Comparison of ENCODE assay signal across 14 cellular contexts in genomic region chr1:184836934-184837698, GRCh38.
DNase-seq lines count a peak whose midpoint lies in the region; ATAC-seq, FAIRE-seq and TF ChIP-seq lines count a peak whose summit lies in the region.
"Had no signal": no experiment of that assay in that cellular context is flagged by ENCODE, and none has a peak within 500 bp of the region (broad histone marks: within the 10 kb centered on the region; RNA-seq: fewer than 3 reads in every experiment).

No MANE protein-coding gene starts in this region.

- no peak overlapping the region for H3K4ac ChIP-seq in trophoblast cell (ENCODE audit: low read depth, low read length)

- H3K4me1 ChIP-seq in psoas muscle, result peaks cover 36% of the 10 kb centered on the region
- H3K4me1 ChIP-seq in upper lobe of right lung, result peaks cover 6% of the 10 kb centered on the region
- no peaks in the 10 kb centered on the region for H3K4me1 ChIP-seq in trophoblast cell (ENCODE audit: control insufficient read depth in 1 of 2, insufficient read depth in 2 of 2, low read length in 2 of 2)
- H3K4me1 ChIP-seq: SJSA1 had no signal

- H3K36me3 ChIP-seq in psoas muscle (ENCODE audit: insufficient read depth in 1 of 2, low read depth in 1 of 2) (no peaks in the 10 kb centered on the region), upper lobe of right lung (no peaks in the 10 kb centered on the region), trophoblast cell (ENCODE audit: control insufficient read depth in 1 of 2, insufficient read depth in 2 of 2, low read length in 2 of 2) (no peaks in the 10 kb centered on the region)
- H3K36me3 ChIP-seq: brain microvascular endothelial cell, SJSA1 had no signal

- no peak overlapping the region for H3K23ac ChIP-seq in trophoblast cell (ENCODE audit: low read length)

- no peak overlapping the region for H2AFZ ChIP-seq in trophoblast cell (ENCODE audit: insufficient read depth, low read length, poor library complexity)

- H3K36me3 Mint-ChIP-seq in chondrocyte (ENCODE audit: low read depth), result peaks cover 12% of the 10 kb centered on the region

- H3K4me2 ChIP-seq in trophoblast cell (ENCODE audit: low read length), result no peak overlapping the region

- H2BK120ac ChIP-seq in trophoblast cell (ENCODE audit: insufficient read depth, low read length, poor library complexity), result no peak overlapping the region

- no peak overlapping the region for H2BK5ac ChIP-seq in trophoblast cell (ENCODE audit: low read depth, low read length, poor library complexity)

- H2BK12ac ChIP-seq in trophoblast cell (ENCODE audit: low read length), result no peak overlapping the region

- no peaks in the 10 kb centered on the region for H3K27me3 Mint-ChIP-seq in chondrocyte (ENCODE audit: low read depth)

- H3K9ac ChIP-seq in trophoblast cell (ENCODE audit: low read length), result no peak overlapping the region

- H3K27me3 ChIP-seq in psoas muscle (ENCODE audit: insufficient read depth in 3 of 3, low read length in 2 of 3), result no peaks in the 10 kb centered on the region
- no peaks in the 10 kb centered on the region for H3K27me3 ChIP-seq in upper lobe of right lung
- no peaks in the 10 kb centered on the region for H3K27me3 ChIP-seq in trophoblast cell (ENCODE audit: insufficient read depth, low read length)
- H3K27me3 ChIP-seq: brain microvascular endothelial cell, SJSA1 had no signal

- H2AK5ac ChIP-seq in trophoblast cell (ENCODE audit: low read length), result no peak overlapping the region

- TF ChIP-seq CTCF in chondrocyte (IDR thresholded peaks at IDR 0.05) (no peak), psoas muscle (IDR thresholded peaks at IDR 0.05) (no peak), upper lobe of right lung (IDR thresholded peaks at IDR 0.05) (no peak)

- H3K9me3 ChIP-seq in psoas muscle (no peaks in the 10 kb centered on the region), upper lobe of right lung (no peaks in the 10 kb centered on the region), trophoblast cell (ENCODE audit: insufficient read depth, low read depth, low read length) (no peaks in the 10 kb centered on the region)
- H3K9me3 ChIP-seq: SJSA1 had no signal

- H3K4me3 ChIP-seq in psoas muscle (peak overlapping the region; percentile 2), upper lobe of right lung (no peak overlapping the region), trophoblast cell (ENCODE audit: low read depth, low read length) (no peak overlapping the region)
- H3K4me3 ChIP-seq: SJSA1 had no signal

- no peak overlapping the region for H3K14ac ChIP-seq in trophoblast cell (ENCODE audit: low read length)

- WGBS in psoas muscle, 3 donors, result 21 to 33% (median 25%) methylated on average over 4 of the region's 4 CpGs
- no CpG with 5 or more reads among the region's 4 CpGs for WGBS in trophoblast cell (ENCODE audit: extremely low coverage, insufficient coverage, insufficient read length)

- peaks cover 39% of the 10 kb centered on the region for H3K4me1 Mint-ChIP-seq in chondrocyte (ENCODE audit: low read depth)

- ATAC-seq in HG03354 (IDR thresholded peaks at IDR 0.05; ENCODE audit: poor library complexity, severe bottlenecking, unreplicated experiment) (peak; percentile 66), psoas muscle (peak in 1 of 4 donors; percentile 23), upper lobe of right lung (no peak), HG03439 (IDR thresholded peaks at IDR 0.05; ENCODE audit: unreplicated experiment) (no peak)

- H3K27ac ChIP-seq in psoas muscle, result peak overlapping the region; percentile 81
- H3K27ac ChIP-seq in upper lobe of right lung, result no peak overlapping the region
- H3K27ac ChIP-seq in trophoblast cell (ENCODE audit: low read depth, low read length), result no peak overlapping the region
- H3K27ac ChIP-seq: brain microvascular endothelial cell, SJSA1 had no signal

- H3K4me3 Mint-ChIP-seq in chondrocyte (ENCODE audit: unreplicated experiment), result no peak overlapping the region

- DNase-seq in GM12892 (ENCODE audit: insufficient read length) (no peak), chondrocyte (ENCODE audit: low spot score) (no peak), psoas muscle (no peak), upper lobe of right lung (no peak), trophoblast cell (no peak), DMS 273 (lab: John Stamatoyannopoulos, UW; ENCODE audit: unreplicated experiment) (no peak)
- DNase-seq: activated T-cell treated with anti-CD3 and anti-CD28 coated beads, Interleukin-2, amount 50 U/mL, for 48 hours; brain microvascular endothelial cell; C1 segment of cervical spinal cord; NCI-H524; stimulated activated CD4-positive, alpha-beta T cell treated with anti-CD3 and anti-CD28 coated beads, Interleukin-12 subunit alpha, Interleukin-12 subunit beta, amount 100 ng/mL, for 4 hours had no signal

- no peak overlapping the region for H4K12ac ChIP-seq in trophoblast cell (ENCODE audit: low read depth, low read length)

- no peaks in the 10 kb centered on the region for H3K9me3 Mint-ChIP-seq in chondrocyte (ENCODE audit: low read depth)

- TF ChIP-seq POLR2A in GM12892 (IDR thresholded peaks at IDR 0.05; ENCODE audit: low read depth, low read length), result no peak

- H4K91ac ChIP-seq in trophoblast cell (ENCODE audit: low read depth, low read length), result no peak overlapping the region

- peak overlapping the region; percentile 3 for H3K27ac Mint-ChIP-seq in chondrocyte (ENCODE audit: unreplicated experiment)

- intact Hi-C loops in psoas muscle (cut with DNase I), result no loop called here
- intact Hi-C loops in upper lobe of right lung (cut with DNase I), result no loop called here

- no peak overlapping the region for H3K18ac ChIP-seq in trophoblast cell (ENCODE audit: low read length)

- peak; percentile 42 for FAIRE-seq in GM12892 (lab: Jason Lieb, UNC)

- H4K8ac ChIP-seq in trophoblast cell (ENCODE audit: low read depth, low read length), result no peak overlapping the region

- no peaks in the 10 kb centered on the region for H3K79me2 ChIP-seq in trophoblast cell (ENCODE audit: control insufficient read depth, insufficient read depth, low read length, poor library complexity)

- H3K79me1 ChIP-seq in trophoblast cell (ENCODE audit: low read length), result no peaks in the 10 kb centered on the region
